In the genomic region with DNA sequence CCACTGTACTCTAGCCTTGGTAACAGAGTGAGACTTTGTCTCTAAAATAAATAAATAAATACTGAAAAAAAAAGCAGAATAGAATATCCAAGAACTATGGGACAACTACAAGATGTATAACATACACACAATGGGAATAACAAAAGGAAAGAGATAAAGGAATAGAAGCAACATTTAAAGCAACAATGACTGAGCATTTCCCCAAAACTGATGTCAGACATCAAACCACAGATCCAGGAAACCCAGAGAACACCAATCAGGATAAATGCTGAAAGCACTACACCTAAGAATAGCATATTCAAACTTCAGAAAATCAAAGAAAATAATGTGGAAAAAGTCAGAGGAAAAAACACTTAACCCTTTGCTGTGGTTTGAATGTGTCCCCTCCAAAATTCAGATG, we compare ENCODE assay signal across 34 cellular contexts.
"Had no signal": no experiment of that assay in that cellular context is flagged by ENCODE, and none has a peak within 500 bp of the region (broad histone marks: within the 10 kb centered on the region; RNA-seq: fewer than 3 reads in every experiment).

No MANE protein-coding gene starts in this region.

- H3K9me3 ChIP-seq: MG63 had no signal

- DNase-seq: Karpas-422, Kasumi-1, MG63, MM.1S, MV-4-11, NCI-H1048, NCI-H1092, NCI-H1092 treated with DMSO at 0.1 percent for 48 hours, NCI-H1105, NCI-H1105 treated with DMSO at 0.1 percent for 48 hours, NCI-H1417, NCI-H1417 treated with DMSO at 0.1 percent for 48 hours, NCI-H1436, NCI-H1436 treated with DMSO at 0.1 percent for 48 hours, NCI-H146, NCI-H1694, NCI-H1694 treated with DMSO at 0.1 percent for 48 hours, NCI-H187, NCI-H187 treated with DMSO at 0.1 percent for 48 hours, NCI-H1930, NCI-H2029, NCI-H2029 treated with DMSO at 0.1 percent for 48 hours, NCI-H2081, NCI-H2081 treated with DMSO at 0.1 percent for 48 hours, NCI-H2107, NCI-H2171, NCI-H2171 treated with DMSO at 0.1 percent for 48 hours, NCI-H2227 treated with DMSO at 0.1 percent for 48 hours, NCI-H226, NCI-H345, NCI-H446, NCI-H446 treated with DMSO at 0.1 percent for 48 hours, NCI-H510A, NCI-H510A treated with DMSO at 0.1 percent for 48 hours had no signal

- H3K36me3 ChIP-seq: MG63 had no signal

- H3K4me3 ChIP-seq: MG63 had no signal
